In the genomic region with DNA sequence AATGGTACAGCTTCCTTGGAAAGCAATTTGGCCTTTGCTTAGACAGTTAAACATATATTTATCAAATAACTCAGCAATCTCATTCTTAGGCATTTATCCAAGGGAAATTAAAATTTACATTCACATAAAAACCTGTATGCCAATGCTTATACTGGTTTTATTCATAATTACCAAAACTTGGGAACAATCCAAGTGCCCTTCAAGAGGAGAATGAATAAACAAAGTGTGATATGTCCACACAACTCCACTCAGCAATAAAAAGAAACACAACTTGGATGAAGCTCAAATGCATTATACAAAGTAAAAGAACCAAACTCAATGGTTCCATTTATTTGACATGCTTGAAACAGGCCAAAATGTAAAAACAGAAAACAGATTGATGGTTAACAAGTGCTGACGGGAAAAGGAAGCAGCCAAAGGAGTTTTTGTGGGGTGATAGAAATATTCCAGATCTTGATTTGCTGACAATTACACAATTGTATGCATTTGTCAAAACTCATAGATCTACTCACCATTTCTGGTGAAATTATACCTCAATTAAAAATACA, we compare ENCODE assay signal across 18 cellular contexts. TPM values are rescaled to one million over a fixed set of nuclear protein-coding genes. Genes with fewer than 3 reads are reported as not detected.
DNase-seq lines count a peak whose midpoint lies in the region; ATAC-seq, FAIRE-seq and TF ChIP-seq lines count a peak whose summit lies in the region.
"Had no signal": no experiment of that assay in that cellular context is flagged by ENCODE, and none has a peak within 500 bp of the region (broad histone marks: within the 10 kb centered on the region; RNA-seq: fewer than 3 reads in every experiment).

No MANE protein-coding gene starts in this region.

- H4K20me1 ChIP-seq in PC-3 (ENCODE audit: low read length), result no peaks in the 10 kb centered on the region
- H4K20me1 ChIP-seq: BLaER1 had no signal

- no peak overlapping the region for H3K27ac ChIP-seq in A549
- no peak overlapping the region for H3K27ac ChIP-seq in PC-3 (ENCODE audit: low read length)
- H3K27ac ChIP-seq: BLaER1 had no signal

- no peak for TF ChIP-seq RAD21 in A549 (conservative IDR thresholded peaks at IDR 0.05 in 1 of 2, IDR thresholded peaks at IDR 0.05 in 1 of 2)

- TF ChIP-seq POLR2A in A549 (IDR thresholded peaks at IDR 0.05; ENCODE audit: low read length), result no peak

- H2AFZ ChIP-seq in PC-3 (ENCODE audit: low read length), result no peak overlapping the region

- H3K4me2 ChIP-seq in A549 (no peak overlapping the region), PC-3 (ENCODE audit: low read length) (no peak overlapping the region)
- H3K4me2 ChIP-seq: BLaER1 had no signal

- H3K9me3 ChIP-seq in A549 (no peaks in the 10 kb centered on the region), PC-3 (ENCODE audit: low read length) (no peaks in the 10 kb centered on the region)
- H3K9me3 ChIP-seq: BLaER1 had no signal

- no peaks in the 10 kb centered on the region for H3K79me2 ChIP-seq in PC-3 (ENCODE audit: low read length)

- TF ChIP-seq CTCF in A549 (IDR thresholded peaks at IDR 0.05) (no peak), PC-3 (conservative IDR thresholded peaks at IDR 0.05; ENCODE audit: low read depth, low read length) (no peak)

- no peaks in the 10 kb centered on the region for H3F3A ChIP-seq in PC-3 (ENCODE audit: low read length, unreplicated experiment)

- no TSS peak for BruUV-seq in PC-3 (replicated peaks; lab: Mats Ljungman, UMichigan)

- intact Hi-C loops in PC-3 (cut with micrococcal nuclease), result no loop called here

- H3K9ac ChIP-seq in PC-3 (ENCODE audit: low read length), result no peak overlapping the region
- H3K9ac ChIP-seq: BLaER1 had no signal

- H3K9me2 ChIP-seq in PC-3 (replicated peaks; ENCODE audit: low read length), result no peaks in the 10 kb centered on the region

- H3K4me3 ChIP-seq in A549 (no peak overlapping the region), PC-3 (ENCODE audit: low read length) (no peak overlapping the region)
- H3K4me3 ChIP-seq: BLaER1 had no signal

- WGBS in A549 (ENCODE audit: missing lambda C conversion rate), result 66% methylated on average over 1 of the region's 1 CpG

- no peaks in the 10 kb centered on the region for H3K36me3 ChIP-seq in PC-3 (ENCODE audit: low read depth, low read length)
- H3K36me3 ChIP-seq: BLaER1 had no signal

- no peak for ATAC-seq in A549
- no peak for ATAC-seq in PC-3
- ATAC-seq: HCT116 had no signal

- POLR2A ChIA-PET in A549 (lab: Yijun Ruan, JAX) (no interaction called here), PC-3 (lab: Charles Lee; ENCODE audit: unreplicated experiment) (no interaction called here)

- no peak for TF ChIP-seq EP300 in A549 (IDR thresholded peaks at IDR 0.05)

- H3K4me1 ChIP-seq in A549 (no peaks in the 10 kb centered on the region), PC-3 (ENCODE audit: insufficient read depth, low read length) (no peaks in the 10 kb centered on the region)
- H3K4me1 ChIP-seq: BLaER1 had no signal

- CTCF ChIA-PET in A549 (lab: Yijun Ruan, JAX) (interaction anchor here (0.6 to 3.0 kb wide), 2 partner anchors 10 to 576 kb away, joined by 3 to 11 read pairs; no protein-coding TSS in a partner anchor), PC-3 (lab: Charles Lee) (no interaction called here)

- no peaks in the 10 kb centered on the region for H3K27me3 ChIP-seq in PC-3 (ENCODE audit: low read length)
- H3K27me3 ChIP-seq: BLaER1 had no signal

- DNase-seq in A549 (ENCODE audit: low read depth in 1 of 2, low spot score in 1 of 2), result no peak
- DNase-seq in DMS79 treated with DMSO at 0.1 percent for 48 hours (lab: John Stamatoyannopoulos, UW), result peak; percentile 74
- peak; percentile 36 for DNase-seq in NCI-H2081 treated with DMSO at 0.1 percent for 48 hours (lab: John Stamatoyannopoulos, UW)
- DNase-seq in epidermal melanocyte (ENCODE audit: insufficient read length, low spot score), result peak; percentile 54
- no peak for DNase-seq in PC-3
- no peak for DNase-seq in germinal center (ENCODE audit: low spot score)
- DNase-seq in islet precursor cell, result no peak
- DNase-seq: CD4-positive, alpha-beta memory T cell; GOT3; NCI-H187; NCI-H226; NCI-H526 treated with DMSO at 0.1 percent for 48 hours; OCI-M1; SHP77 treated with DMSO at 0.1 percent for 48 hours; T-helper 1 cell had no signal

- peak; percentile 51 for FAIRE-seq in A549 (lab: Jason Lieb, UNC)

TF ChIP-seq in A549, 52 proteins besides CTCF, POLR2A, EP300 and RAD21:
- TF ChIP-seq MAZ (IDR thresholded peaks at IDR 0.05; ENCODE audit: borderline replicate concordance, low read depth, low read length) (no peak), MAFK (IDR thresholded peaks at IDR 0.05; ENCODE audit: partially characterized antibody) (no peak)

RNA-seq across cellular contexts. Expression of a gene that starts 23.6 kb away (rescaled TPM):
- 0.25 and 0.34 TPM in 2 replicates for polyA plus RNA-seq in A549 (2011; rRNA removed)
- polyA plus RNA-seq in A549 (2012; cell fraction: cytosol; rRNA removed), result 0.33 and 0.36 TPM in 2 replicates
- 0.50 and 0.54 TPM in 2 replicates for polyA plus RNA-seq in A549 (2012; cell fraction: nucleus; rRNA removed)
- polyA plus RNA-seq in A549 (2017; fragmentation: RNase III; extraction: RNeasy Plus Mini Kit Qiagen cat#74134 plus additional on column Dnase treatment), result 0.16 to 0.21 TPM (median 0.17 TPM) in 3 replicates
- polyA minus RNA-seq in A549 (2011; rRNA and poly(A)+ RNA removed), result 0.49 and 0.87 TPM in 2 replicates
- not detected in 2 replicates for total RNA-seq in PC-3 (2014; rRNA removed)
- total RNA-seq: CD4-positive, alpha-beta memory T cell; RPMI7951 had no signal
- polyA plus RNA-seq: CD4-positive, alpha-beta memory T cell had no signal

Comparison
In these comparisons a context has a peak if more than half of its experiments do, and no peak if none do; other contexts are left out.
1. DNase-seq: peak in DMS79 treated with DMSO at 0.1 percent for 48 hours (single experiment), NCI-H2081 treated with DMSO at 0.1 percent for 48 hours (single experiment) and epidermal melanocyte (single experiment); none in A549 (0 of 2), PC-3 (single experiment), germinal center (single experiment) and islet precursor cell (single experiment).